In genomic region chr10:73816917-73817729, GRCh38 we compare ENCODE assay signal across 16 cellular contexts. TPM values are rescaled to one million over a fixed set of nuclear protein-coding genes. Genes with fewer than 3 reads are reported as not detected.
DNase-seq lines count a peak whose midpoint lies in the region; ATAC-seq and TF ChIP-seq lines count a peak whose summit lies in the region.
"Had no signal": no experiment of that assay in that cellular context is flagged by ENCODE, and none has a peak within 500 bp of the region (broad histone marks: within the 10 kb centered on the region; RNA-seq: fewer than 3 reads in every experiment).

No MANE protein-coding gene starts in this region.

- H3K27me3 ChIP-seq in CD8-positive, alpha-beta memory T cell (ENCODE audit: insufficient read depth, low read length, poor library complexity, severe bottlenecking), result no peaks in the 10 kb centered on the region
- no peaks in the 10 kb centered on the region for H3K27me3 ChIP-seq in psoas muscle (ENCODE audit: insufficient read depth in 3 of 3, low read length in 2 of 3)
- H3K27me3 ChIP-seq: body of pancreas, SJCRH30 had no signal

- H3K4me1 Mint-ChIP-seq in CD8-positive, alpha-beta memory T cell, result peaks cover 0 to 4% (median 1%) of the 10 kb centered on the region in 3 donors
- peaks cover 1 to 13% (median 2%) of the 10 kb centered on the region in 3 donors for H3K4me1 Mint-ChIP-seq in T-cell
- H3K4me1 Mint-ChIP-seq: stimulated activated memory B cell treated with anti-CD40 and anti-IgM and Interleukin-4, amounts not matched to agents 10 μg/mL and 1 μg/mL and 100 μg/mL, for 72 hours had no signal

- POLR2A ChIA-PET in CD8-positive, alpha-beta memory T cell (lab: Charles Lee), result no interaction called here
- POLR2A ChIA-PET in T-cell (lab: Charles Lee), result interaction anchor here in 1 of 2 donors (0.7 kb wide), 1 partner anchor 33 kb away, joined by 3 read pairs; no protein-coding TSS in a partner anchor

- peaks cover 0 to 2% of the 10 kb centered on the region in 2 donors for H3K27me3 Mint-ChIP-seq in CD8-positive, alpha-beta memory T cell
- H3K27me3 Mint-ChIP-seq in T-cell, result no peaks in the 10 kb centered on the region
- H3K27me3 Mint-ChIP-seq: stimulated activated memory B cell treated with anti-CD40 and anti-IgM and Interleukin-4, amounts not matched to agents 10 μg/mL and 1 μg/mL and 100 μg/mL, for 72 hours had no signal

- H3K27ac ChIP-seq in CD8-positive, alpha-beta memory T cell (ENCODE audit: low read depth, low read length), result peak overlapping the region; percentile 19
- H3K27ac ChIP-seq in psoas muscle, result peak overlapping the region; percentile 58
- H3K27ac ChIP-seq: SJCRH30 had no signal

- H3K36me3 Mint-ChIP-seq in CD8-positive, alpha-beta memory T cell, result peaks cover 0 to 77% (median 12%) of the 10 kb centered on the region in 3 donors
- peaks cover 52% of the 10 kb centered on the region for H3K36me3 Mint-ChIP-seq in T-cell

- TF ChIP-seq CTCF in fibroblast of the aortic adventitia (IDR thresholded peaks at IDR 0.05; ENCODE audit: insufficient read depth, low read length) (no peak), psoas muscle (IDR thresholded peaks at IDR 0.05) (no peak)

- no peak overlapping the region for H3K4me3 ChIP-seq in CD8-positive, alpha-beta memory T cell (ENCODE audit: low read length)
- H3K4me3 ChIP-seq in fibroblast of the aortic adventitia (ENCODE audit: low read depth, low read length) (no peak overlapping the region), psoas muscle (no peak overlapping the region)
- H3K4me3 ChIP-seq: body of pancreas, SJCRH30 had no signal

- intact Hi-C loops in psoas muscle (cut with DNase I), result no loop called here

- no peaks in the 10 kb centered on the region for H3K9me3 ChIP-seq in CD8-positive, alpha-beta memory T cell (ENCODE audit: low read length)
- no peaks in the 10 kb centered on the region for H3K9me3 ChIP-seq in psoas muscle
- H3K9me3 ChIP-seq: body of pancreas, SJCRH30 had no signal

- H3K27ac Mint-ChIP-seq in CD8-positive, alpha-beta memory T cell, result peak overlapping the region in 4 of 8 donors; percentile 5 to 43 (median 23)
- H3K27ac Mint-ChIP-seq in T-cell, result peak overlapping the region; percentile 12 to 43
- H3K27ac Mint-ChIP-seq: stimulated activated memory B cell treated with anti-CD40 and anti-IgM and Interleukin-4, amounts not matched to agents 10 μg/mL and 1 μg/mL and 100 μg/mL, for 72 hours had no signal

- no peaks in the 10 kb centered on the region for H3K4me1 ChIP-seq in CD8-positive, alpha-beta memory T cell (ENCODE audit: insufficient read depth, low read length)
- H3K4me1 ChIP-seq in psoas muscle, result peaks cover 11% of the 10 kb centered on the region

- H3K9me3 Mint-ChIP-seq in CD8-positive, alpha-beta memory T cell, result peaks cover 0 to 4% (median 0%) of the 10 kb centered on the region in 5 donors
- H3K9me3 Mint-ChIP-seq in T-cell, result no peaks in the 10 kb centered on the region
- H3K9me3 Mint-ChIP-seq: CD8-positive, alpha-beta T cell; stimulated activated memory B cell treated with anti-CD40 and anti-IgM and Interleukin-4, amounts not matched to agents 10 μg/mL and 1 μg/mL and 100 μg/mL, for 72 hours had no signal

- H3K36me3 ChIP-seq in CD8-positive, alpha-beta memory T cell (ENCODE audit: insufficient read depth, low read length), result peaks cover 9% of the 10 kb centered on the region
- peaks cover 3 to 77% of the 10 kb centered on the region in 2 donors for H3K36me3 ChIP-seq in psoas muscle (ENCODE audit: insufficient read depth in 1 of 2, low read depth in 1 of 2)

- no peak overlapping the region for H3K4me3 Mint-ChIP-seq in CD8-positive, alpha-beta memory T cell
- H3K4me3 Mint-ChIP-seq in T-cell, result no peak overlapping the region
- H3K4me3 Mint-ChIP-seq: CD8-positive, alpha-beta T cell; stimulated activated memory B cell treated with anti-CD40 and anti-IgM and Interleukin-4, amounts not matched to agents 10 μg/mL and 1 μg/mL and 100 μg/mL, for 72 hours had no signal

- no peak for DNase-seq in CD8-positive, alpha-beta memory T cell
- no peak for DNase-seq in T-cell
- peak; percentile 45 for DNase-seq in fibroblast of the aortic adventitia (ENCODE audit: low read depth)
- no peak for DNase-seq in psoas muscle
- no peak for DNase-seq in C1 segment of cervical spinal cord (lab: John Stamatoyannopoulos, UW)
- DNase-seq in NOMO-1 treated with DMSO at 0.1 percent for 48 hours (lab: John Stamatoyannopoulos, UW; ENCODE audit: unreplicated experiment), result no peak
- DNase-seq in NCI-H748 (lab: John Stamatoyannopoulos, UW; ENCODE audit: unreplicated experiment), result no peak
- no peak for DNase-seq in D341Med (ENCODE audit: low spot score)
- DNase-seq: activated T-cell treated with anti-CD3 and anti-CD28 coated beads for 4 hours; body of pancreas; CD8-positive, alpha-beta T cell; NCI-H1092; NCI-H526; SJCRH30; stimulated activated CD4-positive, alpha-beta T cell treated with anti-CD3 and anti-CD28 coated beads, Interleukin-1b, Interleukin-23, amount 100 ng/mL, for 48 hours had no signal

- WGBS in psoas muscle, 3 donors, result 78 to 86% (median 79%) methylated on average over 10 of the region's 10 CpGs

- ATAC-seq in T-cell (replicated peaks in 1 of 4) (no peak), psoas muscle (peak in 3 of 4 donors; percentile 21 to 39 (median 23))
- ATAC-seq: body of pancreas; CD8-positive, alpha-beta T cell; stimulated activated memory B cell treated with anti-CD40 and anti-IgM and Interleukin-4, amounts not matched to agents 10 μg/mL and 1 μg/mL and 100 μg/mL, for 72 hours had no signal

- CTCF ChIA-PET in CD8-positive, alpha-beta memory T cell (lab: Charles Lee), result interaction anchor here (3.8 kb wide), 1 partner anchor 45 kb away, joined by 11 read pairs; a partner anchor contains a TSS
- CTCF ChIA-PET in T-cell (lab: Charles Lee), result no interaction called here

RNA-seq across cellular contexts. Expression of gene NDST2, which starts 5.7 kb away (rescaled TPM):
- 10 to 100 TPM; 39.8 to 43.9 TPM for total RNA-seq in CD8-positive, alpha-beta memory T cell
- polyA plus RNA-seq in CD8-positive, alpha-beta memory T cell, result 25.3 TPM
- 100 to 1,000 TPM in 4 of 5 donors, 10 to 100 TPM in 1; 96.1 to 119 (median 110) TPM for total RNA-seq in T-cell
- total RNA-seq in fibroblast of the aortic adventitia (ENCODE audit: low replicate concordance), result 14.7 and 19.5 TPM in 2 replicates
- 10 to 100 TPM in 3 of 4 donors, 1 to 10 TPM in 1; 9.4 to 14.5 (median 12.0) TPM for total RNA-seq in psoas muscle
- 1 to 10 TPM; 4.5 to 8.6 (median 7.8) TPM for polyA plus RNA-seq in psoas muscle

RNA-seq across cellular contexts. Expression of gene ZSWIM8, which starts 31.7 kb away (rescaled TPM):
- 10 to 100 TPM; 54.3 to 57.6 TPM for total RNA-seq in CD8-positive, alpha-beta memory T cell
- 26.0 TPM for polyA plus RNA-seq in CD8-positive, alpha-beta memory T cell
- 100 to 1,000 TPM in 2 of 5 donors, 10 to 100 TPM in 3; 69.0 to 106 (median 90.8) TPM for total RNA-seq in T-cell
- total RNA-seq in fibroblast of the aortic adventitia (ENCODE audit: low replicate concordance), result 38.8 and 48.9 TPM in 2 replicates
- 10 to 100 TPM; 57.0 to 65.1 (median 58.7) TPM for total RNA-seq in psoas muscle
- polyA plus RNA-seq in psoas muscle, result 10 to 100 TPM; 40.5 to 68.3 (median 54.4) TPM

RNA-seq across cellular contexts. Expression of gene CHCHD1, which starts 35.3 kb away (rescaled TPM):
- total RNA-seq in CD8-positive, alpha-beta memory T cell, result 10 to 100 TPM; 35.8 to 37.2 TPM
- polyA plus RNA-seq in CD8-positive, alpha-beta memory T cell, result 52.6 TPM
- total RNA-seq in T-cell (10 to 100 TPM in 3 of 5 donors, 1 to 10 TPM in 2; 6.3 to 17.5 (median 14.2) TPM), fibroblast of the aortic adventitia (ENCODE audit: low replicate concordance) (12.9 and 20.9 TPM in 2 replicates), psoas muscle (10 to 100 TPM; 19.9 to 30.9 (median 21.9) TPM)
- polyA plus RNA-seq in psoas muscle, result 10 to 100 TPM; 66.9 to 98.7 (median 94.3) TPM

RNA-seq across cellular contexts. Expression of gene CAMK2G, which starts 57.2 kb away (rescaled TPM):
- total RNA-seq in CD8-positive, alpha-beta memory T cell, result 10 to 100 TPM; 17.3 to 17.5 TPM
- polyA plus RNA-seq in CD8-positive, alpha-beta memory T cell, result 8.1 TPM
- total RNA-seq in T-cell (10 to 100 TPM; 50.6 to 59.9 (median 55.5) TPM), fibroblast of the aortic adventitia (ENCODE audit: low replicate concordance) (25.8 and 31.2 TPM in 2 replicates), psoas muscle (10 to 100 TPM; 34.2 to 60.3 (median 50.8) TPM)
- polyA plus RNA-seq in psoas muscle, result 10 to 100 TPM; 15.8 to 58.5 (median 34.4) TPM

Comparison
In these comparisons a context has a peak if more than half of its experiments do, and no peak if none do; other contexts are left out.
1. ATAC-seq: peak in psoas muscle (3 of 4); none in T-cell (0 of 4).